Comparison of ENCODE assay signal across 19 cellular contexts in the genomic region with DNA sequence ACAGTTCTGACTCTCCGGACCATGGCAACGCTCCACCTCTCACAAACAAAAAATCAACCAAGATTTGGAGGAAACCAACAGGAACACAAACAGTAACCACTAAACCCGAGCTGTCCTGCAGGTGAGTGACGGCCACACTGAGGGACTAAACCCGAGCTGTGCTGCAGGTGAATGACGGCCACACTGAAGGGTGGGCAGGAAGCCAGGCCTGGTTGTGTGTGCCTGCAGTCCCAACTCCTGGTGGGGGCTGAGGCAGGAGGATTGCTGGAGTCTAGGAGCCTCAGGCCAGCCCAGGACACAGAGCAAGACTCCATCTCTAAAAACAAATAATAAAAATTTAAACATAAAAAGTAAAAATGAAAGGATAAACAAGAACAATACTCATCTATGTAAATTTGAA.
"Had no signal": no experiment of that assay in that cellular context is flagged by ENCODE, and none has a peak within 500 bp of the region (broad histone marks: within the 10 kb centered on the region; RNA-seq: fewer than 3 reads in every experiment).

No MANE protein-coding gene starts in this region.

- ATAC-seq: esophagus mucosa; gastrocnemius medialis; left colon; naive thymus-derived CD8-positive, alpha-beta T cell; right cardiac atrium; stimulated activated naive B cell treated with anti-CD40 and anti-IgM and Interleukin-4, amounts not matched to agents 10 μg/mL and 1 μg/mL and 100 μg/mL, for 72 hours had no signal

- DNase-seq: colonic mucosa; effector CD8-positive, alpha-beta T cell; endodermal cell; foreskin fibroblast; gastrocnemius medialis; head of caudate nucleus; hippocampal formation; left colon; left ventricle myocardium inferior; lower lobe of right lung; naive thymus-derived CD8-positive, alpha-beta T cell; nephron progenitor cell; nucleus accumbens; sigmoid colon; stimulated activated CD4-positive, alpha-beta T cell treated with anti-CD3 and anti-CD28 coated beads, Interleukin-4, amount 100 ng/mL, for 4 hours; stimulated activated naive B cell treated with anti-CD40 and anti-IgM and Interleukin-4, amounts not matched to agents 10 μg/mL and 1 μg/mL and 100 μg/mL, for 72 hours; upper lobe of left lung had no signal
